ENCODE assay signal across 10 cellular contexts in genomic region chr2:121197369-121198091, GRCh38.
DNase-seq lines count a peak whose midpoint lies in the region; ATAC-seq, FAIRE-seq and TF ChIP-seq lines count a peak whose summit lies in the region.
"Had no signal": no experiment of that assay in that cellular context is flagged by ENCODE, and none has a peak within 500 bp of the region (broad histone marks: within the 10 kb centered on the region; RNA-seq: fewer than 3 reads in every experiment).

No MANE protein-coding gene starts in this region.

- H3K27ac Mint-ChIP-seq in CD8-positive, alpha-beta T cell = no peak overlapping the region

- H3K27ac ChIP-seq in body of pancreas = peak overlapping the region in 1 of 4 donors; percentile 67
- peak overlapping the region; percentile 91 for H3K27ac ChIP-seq in keratinocyte (ENCODE audit: control insufficient read depth, insufficient read depth, low read length)
- peak overlapping the region; percentile 83 to 94 (median 90) for H3K27ac ChIP-seq in stomach
- H3K27ac ChIP-seq in CD8-positive, alpha-beta T cell (ENCODE audit: low read depth, low read length) = no peak overlapping the region

- peaks cover 2% of the 10 kb centered on the region for H3K27me3 Mint-ChIP-seq in CD8-positive, alpha-beta T cell (ENCODE audit: low read depth)

- TF ChIP-seq CTCF in HFF-Myc (IDR thresholded peaks at IDR 0.05; ENCODE audit: low read depth, low read length, missing control alignments) (no peak), body of pancreas (IDR thresholded peaks at IDR 0.05) (no peak), keratinocyte (optimal IDR thresholded peaks at IDR 0.05 in 1 of 3, IDR thresholded peaks at IDR 0.05 in 1 of 3, conservative IDR thresholded peaks at IDR 0.05 in 1 of 3; ENCODE audit: extremely low read depth in 1 of 3, insufficient read depth in 2 of 3, low read length in 3 of 3) (no peak), stomach (IDR thresholded peaks at IDR 0.05) (no peak)
- TF ChIP-seq CTCF in CD8-positive, alpha-beta T cell (IDR thresholded peaks at IDR 0.05) = no peak

- peak overlapping the region; percentile 86 for H2AFZ ChIP-seq in keratinocyte (ENCODE audit: control insufficient read depth, low read length)

- intact Hi-C loops in body of pancreas (cut with DNase I) (no loop called here), stomach (cut with DNase I; ENCODE audit: low total_unique reads) (no loop called here)
- intact Hi-C loops in CD8-positive, alpha-beta T cell (cut with DNase I, micrococcal nuclease) = no loop called here

- peak; percentile 19 for DNase-seq in HFF-Myc (ENCODE audit: extremely low read depth, low read depth)
- peak; percentile 20 to 74 (median 34) for DNase-seq in body of pancreas
- no peak for DNase-seq in keratinocyte (ENCODE audit: low read depth, low spot score)
- peak; percentile 90 for DNase-seq in stomach
- no peak for DNase-seq in activated CD4-positive, CD25-positive, alpha-beta regulatory T cell treated with anti-CD3 and anti-CD28 coated beads, Interleukin-2, amount 50 U/mL, for 72 hours
- no peak for DNase-seq in CD8-positive, alpha-beta T cell
- DNase-seq in NK-92 (lab: John Stamatoyannopoulos, UW; ENCODE audit: unreplicated experiment) = no peak
- DNase-seq in activated CD4-positive, alpha-beta T cell treated with anti-CD3 and anti-CD28 coated beads for 1 hour = no peak
- DNase-seq: activated T-cell treated with anti-CD3 and anti-CD28 coated beads, Interleukin-2, amount 50 U/mL, for 48 hours had no signal

- H3K9me3 Mint-ChIP-seq in CD8-positive, alpha-beta T cell = no peaks in the 10 kb centered on the region

- H3K36me3 Mint-ChIP-seq in CD8-positive, alpha-beta T cell = no peaks in the 10 kb centered on the region

- 69 to 80% methylated on average over 19 of the region's 19 CpGs for WGBS in body of pancreas, 2 donors
- 42 to 55% (median 51%) methylated on average over 18 to 19 of the region's 19 CpGs for WGBS in stomach, 5 donors

- no peak overlapping the region for H3K4me3 Mint-ChIP-seq in CD8-positive, alpha-beta T cell

- H3K9me1 ChIP-seq in keratinocyte (ENCODE audit: control insufficient read depth, extremely low read depth, insufficient read depth, low read length) = no peaks in the 10 kb centered on the region

- peak; percentile 58 for ATAC-seq in body of pancreas
- ATAC-seq in CD8-positive, alpha-beta T cell = no peak

- H3K4me2 ChIP-seq in keratinocyte (ENCODE audit: control insufficient read depth, extremely low read depth, insufficient read depth, low read depth, low read length) = peak overlapping the region; percentile 66

- H3K27me3 ChIP-seq in body of pancreas = no peaks in the 10 kb centered on the region
- no peaks in the 10 kb centered on the region for H3K27me3 ChIP-seq in keratinocyte (ENCODE audit: control insufficient read depth, extremely low read depth, insufficient read depth, low read length)
- no peaks in the 10 kb centered on the region for H3K27me3 ChIP-seq in stomach
- no peaks in the 10 kb centered on the region for H3K27me3 ChIP-seq in CD8-positive, alpha-beta T cell (ENCODE audit: insufficient read depth, low read length)

- FAIRE-seq in keratinocyte (lab: Jason Lieb, UNC) = peak; percentile 99
- FAIRE-seq: GM18507 had no signal

- H3K4me1 ChIP-seq in body of pancreas = no peaks in the 10 kb centered on the region
- H3K4me1 ChIP-seq in keratinocyte (ENCODE audit: control insufficient read depth, extremely low read depth, insufficient read depth, low read length) = peaks cover 33% of the 10 kb centered on the region
- peaks cover 13 to 39% (median 35%) of the 10 kb centered on the region in 4 donors for H3K4me1 ChIP-seq in stomach
- H3K4me1 ChIP-seq in CD8-positive, alpha-beta T cell (ENCODE audit: insufficient read depth, low read length) = no peaks in the 10 kb centered on the region

- H3K9me3 ChIP-seq in body of pancreas (no peaks in the 10 kb centered on the region), keratinocyte (ENCODE audit: control insufficient read depth, low read depth, low read length) (no peaks in the 10 kb centered on the region), stomach (no peaks in the 10 kb centered on the region)
- H3K9me3 ChIP-seq in CD8-positive, alpha-beta T cell (ENCODE audit: low read length) = no peaks in the 10 kb centered on the region

- H3K4me3 ChIP-seq in HFF-Myc (replicated peaks; ENCODE audit: low read depth, low read length) (no peak overlapping the region), body of pancreas (no peak overlapping the region), keratinocyte (ENCODE audit: control insufficient read depth in 2 of 3, extremely low read depth in 1 of 3, insufficient read depth in 2 of 3, low read depth in 1 of 3, low read length in 3 of 3) (peak overlapping the region in 1 of 3 experiments; percentile 40), stomach (no peak overlapping the region)
- H3K4me3 ChIP-seq in CD8-positive, alpha-beta T cell (ENCODE audit: low read depth, low read length) = no peak overlapping the region

- H3K79me2 ChIP-seq in keratinocyte (ENCODE audit: control insufficient read depth, insufficient read depth, low read length) = no peaks in the 10 kb centered on the region

- TF ChIP-seq POLR2A in body of pancreas (IDR thresholded peaks at IDR 0.05) (no peak), stomach (IDR thresholded peaks at IDR 0.05) (no peak)

- H3K9ac ChIP-seq in keratinocyte (ENCODE audit: control insufficient read depth, extremely low read depth, insufficient read depth, low read length) = peak overlapping the region; percentile 75

- no peaks in the 10 kb centered on the region for H3K4me1 Mint-ChIP-seq in CD8-positive, alpha-beta T cell (ENCODE audit: low read depth)

- POLR2A ChIA-PET in CD8-positive, alpha-beta T cell (lab: Charles Lee) = no interaction called here

- TF ChIP-seq EP300 in stomach (IDR thresholded peaks at IDR 0.05) = no peak

- H4K20me1 ChIP-seq in keratinocyte (ENCODE audit: control insufficient read depth, extremely low read depth, insufficient read depth, low read length) = no peaks in the 10 kb centered on the region

- dilution Hi-C loops in keratinocyte (cut with MboI; ENCODE audit: extremely low pct_ligation_motif_present, low sequenced_read_pairs) = no loop called here

- H3K36me3 ChIP-seq in body of pancreas (replicated peaks in 1 of 2; ENCODE audit: insufficient read depth in 1 of 2, low read depth in 2 of 2) (no peaks in the 10 kb centered on the region), keratinocyte (ENCODE audit: control insufficient read depth in 2 of 2, extremely low read depth in 1 of 2, insufficient read depth in 2 of 2, low read length in 2 of 2) (no peaks in the 10 kb centered on the region), stomach (no peaks in the 10 kb centered on the region)
- no peaks in the 10 kb centered on the region for H3K36me3 ChIP-seq in CD8-positive, alpha-beta T cell (ENCODE audit: insufficient read depth, low read length)

- CTCF ChIA-PET in CD8-positive, alpha-beta T cell (lab: Charles Lee) = no interaction called here

Comparison
In these comparisons a context has a peak if more than half of its experiments do, and no peak if none do; other contexts are left out.
1. DNase-seq: peak in HFF-Myc (single experiment), body of pancreas (4 of 4) and stomach (single experiment); none in keratinocyte (single experiment), activated CD4-positive, CD25-positive, alpha-beta regulatory T cell treated with anti-CD3 and anti-CD28 coated beads, Interleukin-2, amount 50 U/mL, for 72 hours (single experiment), CD8-positive, alpha-beta T cell (0 of 7), NK-92 (single experiment) and activated CD4-positive, alpha-beta T cell treated with anti-CD3 and anti-CD28 coated beads for 1 hour (single experiment).